Comparison of ENCODE assay signal across 2 cellular contexts in the genomic region with DNA sequence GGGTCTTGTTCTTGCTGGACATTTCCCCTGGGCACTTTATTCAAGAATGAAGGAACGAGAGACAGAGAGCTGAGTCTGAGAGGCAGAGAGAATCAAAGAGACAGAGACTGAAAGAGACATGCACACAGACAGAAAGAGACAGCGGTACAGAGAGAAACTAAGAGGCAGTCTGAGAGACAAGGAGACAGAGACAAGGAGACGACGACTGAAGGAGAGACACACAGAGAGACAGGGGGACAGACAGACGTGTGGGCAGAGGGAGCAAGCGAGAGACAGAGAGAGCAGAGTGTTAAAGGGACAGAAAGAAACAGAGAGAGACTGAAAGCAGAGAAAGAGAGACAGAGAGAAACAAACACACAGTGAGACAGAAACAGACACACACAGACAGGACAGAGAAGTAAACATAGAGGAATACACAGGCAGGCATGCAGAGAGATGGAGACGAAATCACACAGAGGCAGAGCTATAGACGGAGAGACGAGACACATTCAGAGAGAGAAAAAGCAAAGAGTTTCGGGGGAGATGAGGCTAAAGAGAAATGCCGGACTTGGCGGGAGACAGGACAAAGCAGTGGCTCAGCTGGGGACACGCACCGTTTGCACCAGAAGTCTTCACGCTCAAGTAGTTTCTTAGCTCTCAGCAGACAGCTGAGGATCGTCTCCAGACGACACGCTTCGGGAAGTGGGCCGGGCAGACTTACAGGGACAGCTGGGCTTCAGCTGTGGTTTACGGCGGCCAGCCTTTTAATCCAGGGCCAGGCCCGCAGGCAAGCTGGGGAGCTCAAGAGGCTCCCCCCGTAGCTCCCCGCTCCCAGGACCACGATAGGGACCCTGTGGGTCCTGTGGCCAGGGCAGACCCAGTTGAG.
TF ChIP-seq lines count a peak whose summit lies in the region.

No MANE protein-coding gene starts in this region.

TF ChIP-seq in GM23338, 12 proteins besides CTCF, POLR2A, EP300 and RAD21 (continued from another document):
- TF ChIP-seq, protein P1, sequence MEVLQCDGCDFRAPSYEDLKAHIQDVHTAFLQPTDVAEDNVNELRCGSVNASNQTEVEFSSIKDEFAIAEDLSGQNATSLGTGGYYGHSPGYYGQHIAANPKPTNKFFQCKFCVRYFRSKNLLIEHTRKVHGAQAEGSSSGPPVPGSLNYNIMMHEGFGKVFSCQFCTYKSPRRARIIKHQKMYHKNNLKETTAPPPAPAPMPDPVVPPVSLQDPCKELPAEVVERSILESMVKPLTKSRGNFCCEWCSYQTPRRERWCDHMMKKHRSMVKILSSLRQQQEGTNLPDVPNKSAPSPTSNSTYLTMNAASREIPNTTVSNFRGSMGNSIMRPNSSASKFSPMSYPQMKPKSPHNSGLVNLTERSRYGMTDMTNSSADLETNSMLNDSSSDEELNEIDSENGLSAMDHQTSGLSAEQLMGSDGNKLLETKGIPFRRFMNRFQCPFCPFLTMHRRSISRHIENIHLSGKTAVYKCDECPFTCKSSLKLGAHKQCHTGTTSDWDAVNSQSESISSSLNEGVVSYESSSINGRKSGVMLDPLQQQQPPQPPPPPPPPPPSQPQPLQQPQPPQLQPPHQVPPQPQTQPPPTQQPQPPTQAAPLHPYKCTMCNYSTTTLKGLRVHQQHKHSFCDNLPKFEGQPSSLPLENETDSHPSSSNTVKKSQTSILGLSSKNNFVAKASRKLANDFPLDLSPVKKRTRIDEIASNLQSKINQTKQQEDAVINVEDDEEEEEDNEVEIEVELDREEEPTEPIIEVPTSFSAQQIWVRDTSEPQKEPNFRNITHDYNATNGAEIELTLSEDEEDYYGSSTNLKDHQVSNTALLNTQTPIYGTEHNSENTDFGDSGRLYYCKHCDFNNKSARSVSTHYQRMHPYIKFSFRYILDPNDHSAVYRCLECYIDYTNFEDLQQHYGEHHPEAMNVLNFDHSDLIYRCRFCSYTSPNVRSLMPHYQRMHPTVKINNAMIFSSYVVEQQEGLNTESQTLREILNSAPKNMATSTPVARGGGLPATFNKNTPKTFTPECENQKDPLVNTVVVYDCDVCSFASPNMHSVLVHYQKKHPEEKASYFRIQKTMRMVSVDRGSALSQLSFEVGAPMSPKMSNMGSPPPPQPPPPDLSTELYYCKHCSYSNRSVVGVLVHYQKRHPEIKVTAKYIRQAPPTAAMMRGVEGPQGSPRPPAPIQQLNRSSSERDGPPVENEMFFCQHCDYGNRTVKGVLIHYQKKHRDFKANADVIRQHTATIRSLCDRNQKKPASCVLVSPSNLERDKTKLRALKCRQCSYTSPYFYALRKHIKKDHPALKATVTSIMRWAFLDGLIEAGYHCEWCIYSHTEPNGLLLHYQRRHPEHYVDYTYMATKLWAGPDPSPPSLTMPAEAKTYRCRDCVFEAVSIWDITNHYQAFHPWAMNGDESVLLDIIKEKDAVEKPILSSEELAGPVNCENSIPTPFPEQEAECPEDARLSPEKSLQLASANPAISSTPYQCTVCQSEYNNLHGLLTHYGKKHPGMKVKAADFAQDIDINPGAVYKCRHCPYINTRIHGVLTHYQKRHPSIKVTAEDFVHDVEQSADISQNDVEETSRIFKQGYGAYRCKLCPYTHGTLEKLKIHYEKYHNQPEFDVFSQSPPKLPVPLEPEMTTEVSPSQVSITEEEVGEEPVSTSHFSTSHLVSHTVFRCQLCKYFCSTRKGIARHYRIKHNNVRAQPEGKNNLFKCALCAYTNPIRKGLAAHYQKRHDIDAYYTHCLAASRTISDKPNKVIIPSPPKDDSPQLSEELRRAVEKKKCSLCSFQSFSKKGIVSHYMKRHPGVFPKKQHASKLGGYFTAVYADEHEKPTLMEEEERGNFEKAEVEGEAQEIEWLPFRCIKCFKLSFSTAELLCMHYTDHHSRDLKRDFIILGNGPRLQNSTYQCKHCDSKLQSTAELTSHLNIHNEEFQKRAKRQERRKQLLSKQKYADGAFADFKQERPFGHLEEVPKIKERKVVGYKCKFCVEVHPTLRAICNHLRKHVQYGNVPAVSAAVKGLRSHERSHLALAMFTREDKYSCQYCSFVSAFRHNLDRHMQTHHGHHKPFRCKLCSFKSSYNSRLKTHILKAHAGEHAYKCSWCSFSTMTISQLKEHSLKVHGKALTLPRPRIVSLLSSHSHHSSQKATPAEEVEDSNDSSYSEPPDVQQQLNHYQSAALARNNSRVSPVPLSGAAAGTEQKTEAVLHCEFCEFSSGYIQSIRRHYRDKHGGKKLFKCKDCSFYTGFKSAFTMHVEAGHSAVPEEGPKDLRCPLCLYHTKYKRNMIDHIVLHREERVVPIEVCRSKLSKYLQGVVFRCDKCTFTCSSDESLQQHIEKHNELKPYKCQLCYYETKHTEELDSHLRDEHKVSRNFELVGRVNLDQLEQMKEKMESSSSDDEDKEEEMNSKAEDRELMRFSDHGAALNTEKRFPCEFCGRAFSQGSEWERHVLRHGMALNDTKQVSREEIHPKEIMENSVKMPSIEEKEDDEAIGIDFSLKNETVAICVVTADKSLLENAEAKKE (CRISPR knock-in tag; IDR thresholded peaks at IDR 0.05): no peak
- no peak for TF ChIP-seq POLR2AphosphoS5 (IDR thresholded peaks at IDR 0.05; ENCODE audit: low read depth)
- TF ChIP-seq ZNF114 (CRISPR knock-in tag; IDR thresholded peaks at IDR 0.05): no peak
- no peak for TF ChIP-seq EZH2 (IDR thresholded peaks at IDR 0.05; ENCODE audit: low read depth, unreplicated experiment)
- no peak for TF ChIP-seq ZNF331 (CRISPR knock-in tag; IDR thresholded peaks at IDR 0.05; ENCODE audit: low read depth)
- TF ChIP-seq STAT1 (IDR thresholded peaks at IDR 0.05; ENCODE audit: unreplicated experiment): no peak
- TF ChIP-seq, protein P2, sequence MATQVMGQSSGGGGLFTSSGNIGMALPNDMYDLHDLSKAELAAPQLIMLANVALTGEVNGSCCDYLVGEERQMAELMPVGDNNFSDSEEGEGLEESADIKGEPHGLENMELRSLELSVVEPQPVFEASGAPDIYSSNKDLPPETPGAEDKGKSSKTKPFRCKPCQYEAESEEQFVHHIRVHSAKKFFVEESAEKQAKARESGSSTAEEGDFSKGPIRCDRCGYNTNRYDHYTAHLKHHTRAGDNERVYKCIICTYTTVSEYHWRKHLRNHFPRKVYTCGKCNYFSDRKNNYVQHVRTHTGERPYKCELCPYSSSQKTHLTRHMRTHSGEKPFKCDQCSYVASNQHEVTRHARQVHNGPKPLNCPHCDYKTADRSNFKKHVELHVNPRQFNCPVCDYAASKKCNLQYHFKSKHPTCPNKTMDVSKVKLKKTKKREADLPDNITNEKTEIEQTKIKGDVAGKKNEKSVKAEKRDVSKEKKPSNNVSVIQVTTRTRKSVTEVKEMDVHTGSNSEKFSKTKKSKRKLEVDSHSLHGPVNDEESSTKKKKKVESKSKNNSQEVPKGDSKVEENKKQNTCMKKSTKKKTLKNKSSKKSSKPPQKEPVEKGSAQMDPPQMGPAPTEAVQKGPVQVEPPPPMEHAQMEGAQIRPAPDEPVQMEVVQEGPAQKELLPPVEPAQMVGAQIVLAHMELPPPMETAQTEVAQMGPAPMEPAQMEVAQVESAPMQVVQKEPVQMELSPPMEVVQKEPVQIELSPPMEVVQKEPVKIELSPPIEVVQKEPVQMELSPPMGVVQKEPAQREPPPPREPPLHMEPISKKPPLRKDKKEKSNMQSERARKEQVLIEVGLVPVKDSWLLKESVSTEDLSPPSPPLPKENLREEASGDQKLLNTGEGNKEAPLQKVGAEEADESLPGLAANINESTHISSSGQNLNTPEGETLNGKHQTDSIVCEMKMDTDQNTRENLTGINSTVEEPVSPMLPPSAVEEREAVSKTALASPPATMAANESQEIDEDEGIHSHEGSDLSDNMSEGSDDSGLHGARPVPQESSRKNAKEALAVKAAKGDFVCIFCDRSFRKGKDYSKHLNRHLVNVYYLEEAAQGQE (IDR thresholded peaks at IDR 0.05; ENCODE audit: unreplicated experiment): no peak

TF ChIP-seq in WTC11, 78 proteins besides CTCF, POLR2A, EP300 and RAD21 (continued from another document):
- TF ChIP-seq, protein P3, sequence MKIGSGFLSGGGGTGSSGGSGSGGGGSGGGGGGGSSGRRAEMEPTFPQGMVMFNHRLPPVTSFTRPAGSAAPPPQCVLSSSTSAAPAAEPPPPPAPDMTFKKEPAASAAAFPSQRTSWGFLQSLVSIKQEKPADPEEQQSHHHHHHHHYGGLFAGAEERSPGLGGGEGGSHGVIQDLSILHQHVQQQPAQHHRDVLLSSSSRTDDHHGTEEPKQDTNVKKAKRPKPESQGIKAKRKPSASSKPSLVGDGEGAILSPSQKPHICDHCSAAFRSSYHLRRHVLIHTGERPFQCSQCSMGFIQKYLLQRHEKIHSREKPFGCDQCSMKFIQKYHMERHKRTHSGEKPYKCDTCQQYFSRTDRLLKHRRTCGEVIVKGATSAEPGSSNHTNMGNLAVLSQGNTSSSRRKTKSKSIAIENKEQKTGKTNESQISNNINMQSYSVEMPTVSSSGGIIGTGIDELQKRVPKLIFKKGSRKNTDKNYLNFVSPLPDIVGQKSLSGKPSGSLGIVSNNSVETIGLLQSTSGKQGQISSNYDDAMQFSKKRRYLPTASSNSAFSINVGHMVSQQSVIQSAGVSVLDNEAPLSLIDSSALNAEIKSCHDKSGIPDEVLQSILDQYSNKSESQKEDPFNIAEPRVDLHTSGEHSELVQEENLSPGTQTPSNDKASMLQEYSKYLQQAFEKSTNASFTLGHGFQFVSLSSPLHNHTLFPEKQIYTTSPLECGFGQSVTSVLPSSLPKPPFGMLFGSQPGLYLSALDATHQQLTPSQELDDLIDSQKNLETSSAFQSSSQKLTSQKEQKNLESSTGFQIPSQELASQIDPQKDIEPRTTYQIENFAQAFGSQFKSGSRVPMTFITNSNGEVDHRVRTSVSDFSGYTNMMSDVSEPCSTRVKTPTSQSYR (CRISPR knock-in tag; IDR thresholded peaks at IDR 0.05): no peak
- TF ChIP-seq ZNF232 (CRISPR knock-in tag; IDR thresholded peaks at IDR 0.05): no peak
